3 cellular contexts compared by ENCODE assay signal in genomic region chr18:73812423-73812822, GRCh38.
TF ChIP-seq lines count a peak whose summit lies in the region.

No MANE protein-coding gene starts in this region.

TF ChIP-seq in GM23338, 12 proteins besides CTCF, POLR2A, EP300 and RAD21 (continues in another document):
- no peak for TF ChIP-seq EZH2 (IDR thresholded peaks at IDR 0.05; ENCODE audit: low read depth, unreplicated experiment)
- no peak for TF ChIP-seq CREB1 (CRISPR knock-in tag; IDR thresholded peaks at IDR 0.05; ENCODE audit: low read depth)
- no peak for TF ChIP-seq EZH2phosphoT487 (IDR thresholded peaks at IDR 0.05; ENCODE audit: unreplicated experiment)
- TF ChIP-seq, protein P1, sequence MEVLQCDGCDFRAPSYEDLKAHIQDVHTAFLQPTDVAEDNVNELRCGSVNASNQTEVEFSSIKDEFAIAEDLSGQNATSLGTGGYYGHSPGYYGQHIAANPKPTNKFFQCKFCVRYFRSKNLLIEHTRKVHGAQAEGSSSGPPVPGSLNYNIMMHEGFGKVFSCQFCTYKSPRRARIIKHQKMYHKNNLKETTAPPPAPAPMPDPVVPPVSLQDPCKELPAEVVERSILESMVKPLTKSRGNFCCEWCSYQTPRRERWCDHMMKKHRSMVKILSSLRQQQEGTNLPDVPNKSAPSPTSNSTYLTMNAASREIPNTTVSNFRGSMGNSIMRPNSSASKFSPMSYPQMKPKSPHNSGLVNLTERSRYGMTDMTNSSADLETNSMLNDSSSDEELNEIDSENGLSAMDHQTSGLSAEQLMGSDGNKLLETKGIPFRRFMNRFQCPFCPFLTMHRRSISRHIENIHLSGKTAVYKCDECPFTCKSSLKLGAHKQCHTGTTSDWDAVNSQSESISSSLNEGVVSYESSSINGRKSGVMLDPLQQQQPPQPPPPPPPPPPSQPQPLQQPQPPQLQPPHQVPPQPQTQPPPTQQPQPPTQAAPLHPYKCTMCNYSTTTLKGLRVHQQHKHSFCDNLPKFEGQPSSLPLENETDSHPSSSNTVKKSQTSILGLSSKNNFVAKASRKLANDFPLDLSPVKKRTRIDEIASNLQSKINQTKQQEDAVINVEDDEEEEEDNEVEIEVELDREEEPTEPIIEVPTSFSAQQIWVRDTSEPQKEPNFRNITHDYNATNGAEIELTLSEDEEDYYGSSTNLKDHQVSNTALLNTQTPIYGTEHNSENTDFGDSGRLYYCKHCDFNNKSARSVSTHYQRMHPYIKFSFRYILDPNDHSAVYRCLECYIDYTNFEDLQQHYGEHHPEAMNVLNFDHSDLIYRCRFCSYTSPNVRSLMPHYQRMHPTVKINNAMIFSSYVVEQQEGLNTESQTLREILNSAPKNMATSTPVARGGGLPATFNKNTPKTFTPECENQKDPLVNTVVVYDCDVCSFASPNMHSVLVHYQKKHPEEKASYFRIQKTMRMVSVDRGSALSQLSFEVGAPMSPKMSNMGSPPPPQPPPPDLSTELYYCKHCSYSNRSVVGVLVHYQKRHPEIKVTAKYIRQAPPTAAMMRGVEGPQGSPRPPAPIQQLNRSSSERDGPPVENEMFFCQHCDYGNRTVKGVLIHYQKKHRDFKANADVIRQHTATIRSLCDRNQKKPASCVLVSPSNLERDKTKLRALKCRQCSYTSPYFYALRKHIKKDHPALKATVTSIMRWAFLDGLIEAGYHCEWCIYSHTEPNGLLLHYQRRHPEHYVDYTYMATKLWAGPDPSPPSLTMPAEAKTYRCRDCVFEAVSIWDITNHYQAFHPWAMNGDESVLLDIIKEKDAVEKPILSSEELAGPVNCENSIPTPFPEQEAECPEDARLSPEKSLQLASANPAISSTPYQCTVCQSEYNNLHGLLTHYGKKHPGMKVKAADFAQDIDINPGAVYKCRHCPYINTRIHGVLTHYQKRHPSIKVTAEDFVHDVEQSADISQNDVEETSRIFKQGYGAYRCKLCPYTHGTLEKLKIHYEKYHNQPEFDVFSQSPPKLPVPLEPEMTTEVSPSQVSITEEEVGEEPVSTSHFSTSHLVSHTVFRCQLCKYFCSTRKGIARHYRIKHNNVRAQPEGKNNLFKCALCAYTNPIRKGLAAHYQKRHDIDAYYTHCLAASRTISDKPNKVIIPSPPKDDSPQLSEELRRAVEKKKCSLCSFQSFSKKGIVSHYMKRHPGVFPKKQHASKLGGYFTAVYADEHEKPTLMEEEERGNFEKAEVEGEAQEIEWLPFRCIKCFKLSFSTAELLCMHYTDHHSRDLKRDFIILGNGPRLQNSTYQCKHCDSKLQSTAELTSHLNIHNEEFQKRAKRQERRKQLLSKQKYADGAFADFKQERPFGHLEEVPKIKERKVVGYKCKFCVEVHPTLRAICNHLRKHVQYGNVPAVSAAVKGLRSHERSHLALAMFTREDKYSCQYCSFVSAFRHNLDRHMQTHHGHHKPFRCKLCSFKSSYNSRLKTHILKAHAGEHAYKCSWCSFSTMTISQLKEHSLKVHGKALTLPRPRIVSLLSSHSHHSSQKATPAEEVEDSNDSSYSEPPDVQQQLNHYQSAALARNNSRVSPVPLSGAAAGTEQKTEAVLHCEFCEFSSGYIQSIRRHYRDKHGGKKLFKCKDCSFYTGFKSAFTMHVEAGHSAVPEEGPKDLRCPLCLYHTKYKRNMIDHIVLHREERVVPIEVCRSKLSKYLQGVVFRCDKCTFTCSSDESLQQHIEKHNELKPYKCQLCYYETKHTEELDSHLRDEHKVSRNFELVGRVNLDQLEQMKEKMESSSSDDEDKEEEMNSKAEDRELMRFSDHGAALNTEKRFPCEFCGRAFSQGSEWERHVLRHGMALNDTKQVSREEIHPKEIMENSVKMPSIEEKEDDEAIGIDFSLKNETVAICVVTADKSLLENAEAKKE (CRISPR knock-in tag; IDR thresholded peaks at IDR 0.05): no peak
- TF ChIP-seq ZNF331 (CRISPR knock-in tag; IDR thresholded peaks at IDR 0.05; ENCODE audit: low read depth): no peak
- no peak for TF ChIP-seq STAT1 (IDR thresholded peaks at IDR 0.05; ENCODE audit: unreplicated experiment)

TF ChIP-seq in IMR-90, 13 proteins besides CTCF, POLR2A, EP300 and RAD21:
- TF ChIP-seq MAFK (IDR thresholded peaks at IDR 0.05; ENCODE audit: low read depth, low read length) (no peak), USF2 (IDR thresholded peaks at IDR 0.05; ENCODE audit: low read depth, low read length) (no peak), SMC3 (IDR thresholded peaks at IDR 0.05; ENCODE audit: low read depth, low read length) (no peak), NFE2L2 (IDR thresholded peaks at IDR 0.05; ENCODE audit: low read depth, low read length) (no peak), RFX5 (IDR thresholded peaks at IDR 0.05; ENCODE audit: low read depth, low read length) (no peak), CEBPB (IDR thresholded peaks at IDR 0.05; ENCODE audit: low read depth, low read length) (no peak), MAZ (IDR thresholded peaks at IDR 0.05; ENCODE audit: borderline replicate concordance, low read depth, low read length) (no peak), BHLHE40 (IDR thresholded peaks at IDR 0.05; ENCODE audit: low read depth, low read length) (no peak), RCOR1 (IDR thresholded peaks at IDR 0.05; ENCODE audit: insufficient replicate concordance, low read length) (no peak), CHD1 (IDR thresholded peaks at IDR 0.05; ENCODE audit: low read depth, low read length) (no peak), ELK1 (IDR thresholded peaks at IDR 0.05; ENCODE audit: borderline replicate concordance, low read depth, low read length) (no peak), FOS (IDR thresholded peaks at IDR 0.05; ENCODE audit: low read depth, low read length) (no peak), MXI1 (IDR thresholded peaks at IDR 0.05; ENCODE audit: borderline replicate concordance, low read depth, low read length) (no peak)

TF ChIP-seq in H1, 55 proteins besides CTCF, POLR2A, EP300 and RAD21:
- no peak for TF ChIP-seq JUND (IDR thresholded peaks at IDR 0.05; ENCODE audit: low read length)
- TF ChIP-seq RXRA (IDR thresholded peaks at IDR 0.05; ENCODE audit: insufficient read depth, low read depth, low read length): no peak
- no peak for TF ChIP-seq ASH2L (IDR thresholded peaks at IDR 0.05; ENCODE audit: low read length)
- TF ChIP-seq ATF2 (IDR thresholded peaks at IDR 0.05; ENCODE audit: low read length): no peak
- no peak for TF ChIP-seq CEBPB (IDR thresholded peaks at IDR 0.05; ENCODE audit: low read depth, low read length)
- TF ChIP-seq SUZ12 (IDR thresholded peaks at IDR 0.05; ENCODE audit: low read length): no peak
- no peak for TF ChIP-seq FOSL1 (IDR thresholded peaks at IDR 0.05; ENCODE audit: insufficient read depth, low read depth, low read length)
- TF ChIP-seq CHD1 (IDR thresholded peaks at IDR 0.05; ENCODE audit: low read depth, low read length): no peak
- TF ChIP-seq SP2 (IDR thresholded peaks at IDR 0.05; ENCODE audit: low read length): no peak
- TF ChIP-seq BCL11A (IDR thresholded peaks at IDR 0.05; ENCODE audit: low read depth in 2 of 2, low read length in 2 of 2): no peak
- TF ChIP-seq BRCA1 (IDR thresholded peaks at IDR 0.05; ENCODE audit: low read depth, low read length): no peak
- no peak for TF ChIP-seq CTBP2 (IDR thresholded peaks at IDR 0.05; ENCODE audit: borderline replicate concordance, insufficient read depth, insufficient read length, low read length)
